14 cellular contexts compared by ENCODE assay signal in genomic region chr7:143383642-143383957, GRCh38. TPM values are rescaled to one million over a fixed set of nuclear protein-coding genes. Genes with fewer than 3 reads are reported as not detected.
DNase-seq lines count a peak whose midpoint lies in the region; ATAC-seq and TF ChIP-seq lines count a peak whose summit lies in the region.
"Had no signal": no experiment of that assay in that cellular context is flagged by ENCODE, and none has a peak within 500 bp of the region (broad histone marks: within the 10 kb centered on the region; RNA-seq: fewer than 3 reads in every experiment).

No MANE protein-coding gene starts in this region.

- no peak overlapping the region for H2AK5ac ChIP-seq in trophoblast cell (ENCODE audit: low read length)

- DNase-seq in AG10803 (ENCODE audit: low read depth) (no peak), Peyer's patch (no peak), epithelial cell of esophagus (ENCODE audit: low read depth) (peak; percentile 49), trophoblast cell (no peak), OCI-M1 (lab: John Stamatoyannopoulos, UW) (no peak), NCI-H1694 treated with DMSO at 0.1 percent for 48 hours (lab: John Stamatoyannopoulos, UW) (no peak)
- DNase-seq: activated CD4-positive, alpha-beta T cell treated with anti-CD3 and anti-CD28 coated beads, Interleukin-2, amount 50 U/mL, for 1 hour; body of pancreas; COR-L47; NCI-H2107; occipital lobe; SHP77 treated with DMSO at 0.1 percent for 48 hours had no signal

- peak overlapping the region; percentile 89 for H3K4me3 ChIP-seq in AG10803 (ENCODE audit: low read length)
- H3K4me3 ChIP-seq in Peyer's patch: peak overlapping the region in 2 of 4 donors; percentile 77 to 100
- no peak overlapping the region for H3K4me3 ChIP-seq in epithelial cell of esophagus (ENCODE audit: low read length)
- H3K4me3 ChIP-seq in trophoblast cell (ENCODE audit: low read depth, low read length): no peak overlapping the region
- H3K4me3 ChIP-seq: body of pancreas had no signal

- H3K27ac ChIP-seq in Peyer's patch: peak overlapping the region; percentile 7 to 99 (median 96)
- no peak overlapping the region for H3K27ac ChIP-seq in trophoblast cell (ENCODE audit: low read depth, low read length)

- peaks cover 31% of the 10 kb centered on the region for H3K79me1 ChIP-seq in trophoblast cell (ENCODE audit: low read length)

- no peak overlapping the region for H4K91ac ChIP-seq in trophoblast cell (ENCODE audit: low read depth, low read length)

- no peak overlapping the region for H2BK120ac ChIP-seq in trophoblast cell (ENCODE audit: insufficient read depth, low read length, poor library complexity)

- no peak overlapping the region for H3K9ac ChIP-seq in trophoblast cell (ENCODE audit: low read length)

- peak overlapping the region; percentile 68 for H3K4me2 ChIP-seq in trophoblast cell (ENCODE audit: low read length)

- no peak for ATAC-seq in HG03571 (IDR thresholded peaks at IDR 0.05; ENCODE audit: unreplicated experiment)
- ATAC-seq in HG03460 (IDR thresholded peaks at IDR 0.05; ENCODE audit: unreplicated experiment): no peak
- ATAC-seq: body of pancreas had no signal

- no peak overlapping the region for H4K12ac ChIP-seq in trophoblast cell (ENCODE audit: low read depth, low read length)

- no peak overlapping the region for H2BK5ac ChIP-seq in trophoblast cell (ENCODE audit: low read depth, low read length, poor library complexity)

- H3K4me1 ChIP-seq in Peyer's patch (peaks cover 0 to 63% (median 28%) of the 10 kb centered on the region in 4 donors), trophoblast cell (ENCODE audit: control insufficient read depth in 1 of 2, insufficient read depth in 2 of 2, low read length in 2 of 2) (peaks cover 31 to 42% of the 10 kb centered on the region in 2 experiments)

- no peak overlapping the region for H4K8ac ChIP-seq in trophoblast cell (ENCODE audit: low read depth, low read length)

- H3K9me3 ChIP-seq in Peyer's patch (no peaks in the 10 kb centered on the region), trophoblast cell (ENCODE audit: insufficient read depth, low read depth, low read length) (peaks cover 3% of the 10 kb centered on the region)
- H3K9me3 ChIP-seq: body of pancreas had no signal

- H3K36me3 ChIP-seq in Peyer's patch: peaks cover 0 to 19% (median 0%) of the 10 kb centered on the region in 3 donors
- peaks cover 50 to 58% of the 10 kb centered on the region in 2 experiments for H3K36me3 ChIP-seq in trophoblast cell (ENCODE audit: control insufficient read depth in 1 of 2, insufficient read depth in 2 of 2, low read length in 2 of 2)

- no peak for TF ChIP-seq POLR2A in Peyer's patch (IDR thresholded peaks at IDR 0.05)

- peaks cover 44% of the 10 kb centered on the region for H3K79me2 ChIP-seq in trophoblast cell (ENCODE audit: control insufficient read depth, insufficient read depth, low read length, poor library complexity)

- TF ChIP-seq CTCF in AG10803 (conservative IDR thresholded peaks at IDR 0.05; ENCODE audit: low read length): no peak
- TF ChIP-seq CTCF in Peyer's patch (IDR thresholded peaks at IDR 0.05): no peak
- no peak for TF ChIP-seq CTCF in epithelial cell of esophagus (IDR thresholded peaks at IDR 0.05; ENCODE audit: insufficient read depth, low read depth, low read length, missing control alignments)

- H3K27me3 ChIP-seq in Peyer's patch: no peaks in the 10 kb centered on the region
- no peaks in the 10 kb centered on the region for H3K27me3 ChIP-seq in trophoblast cell (ENCODE audit: insufficient read depth, low read length)
- H3K27me3 ChIP-seq: body of pancreas had no signal

- H2BK12ac ChIP-seq in trophoblast cell (ENCODE audit: low read length): no peak overlapping the region

- no peak overlapping the region for H3K18ac ChIP-seq in trophoblast cell (ENCODE audit: low read length)

- H2AFZ ChIP-seq in trophoblast cell (ENCODE audit: insufficient read depth, low read length, poor library complexity): peak overlapping the region; percentile 21

- WGBS in trophoblast cell (ENCODE audit: extremely low coverage, insufficient coverage, insufficient read length): no CpG with 5 or more reads among the region's 1 CpG

- peak overlapping the region; percentile 98 for H3K4ac ChIP-seq in trophoblast cell (ENCODE audit: low read depth, low read length)

- no peak overlapping the region for H3K23ac ChIP-seq in trophoblast cell (ENCODE audit: low read length)

- no peak overlapping the region for H3K14ac ChIP-seq in trophoblast cell (ENCODE audit: low read length)

RNA-seq across cellular contexts. Expression of gene ZYX, which starts 2.5 kb away (rescaled TPM):
- total RNA-seq in Peyer's patch: 10 to 100 TPM; 47.0 to 88.0 (median 55.9) TPM
- polyA plus RNA-seq in trophoblast cell (2013): 275 TPM in 2 replicates

RNA-seq across cellular contexts. Expression of gene FAM131B, which starts 21.1 kb away (rescaled TPM):
- under 1 TPM in 3 of 4 donors, not detected in 1; 0.66 to 0.83 (median 0.80) TPM for total RNA-seq in Peyer's patch
- 0.22 and 0.28 TPM in 2 replicates for polyA plus RNA-seq in trophoblast cell (2013)

RNA-seq across cellular contexts. Expression of gene EPHA1, which starts 25.1 kb away (rescaled TPM):
- 10 to 100 TPM; 52.5 to 81.3 (median 63.9) TPM for total RNA-seq in Peyer's patch
- polyA plus RNA-seq in trophoblast cell (2013): 26.1 and 27.4 TPM in 2 replicates
- total RNA-seq: occipital lobe had no signal

RNA-seq across cellular contexts. Expression of gene TAS2R60, which starts 59.7 kb away (rescaled TPM):
- 1 to 10 TPM in 1 of 4 donors, not detected in 3; 1.3 TPM for total RNA-seq in Peyer's patch
- not detected in 2 replicates for polyA plus RNA-seq in trophoblast cell (2013)
- total RNA-seq: body of pancreas, occipital lobe had no signal
